Comparison of ENCODE assay signal across 8 cellular contexts in the genomic region with DNA sequence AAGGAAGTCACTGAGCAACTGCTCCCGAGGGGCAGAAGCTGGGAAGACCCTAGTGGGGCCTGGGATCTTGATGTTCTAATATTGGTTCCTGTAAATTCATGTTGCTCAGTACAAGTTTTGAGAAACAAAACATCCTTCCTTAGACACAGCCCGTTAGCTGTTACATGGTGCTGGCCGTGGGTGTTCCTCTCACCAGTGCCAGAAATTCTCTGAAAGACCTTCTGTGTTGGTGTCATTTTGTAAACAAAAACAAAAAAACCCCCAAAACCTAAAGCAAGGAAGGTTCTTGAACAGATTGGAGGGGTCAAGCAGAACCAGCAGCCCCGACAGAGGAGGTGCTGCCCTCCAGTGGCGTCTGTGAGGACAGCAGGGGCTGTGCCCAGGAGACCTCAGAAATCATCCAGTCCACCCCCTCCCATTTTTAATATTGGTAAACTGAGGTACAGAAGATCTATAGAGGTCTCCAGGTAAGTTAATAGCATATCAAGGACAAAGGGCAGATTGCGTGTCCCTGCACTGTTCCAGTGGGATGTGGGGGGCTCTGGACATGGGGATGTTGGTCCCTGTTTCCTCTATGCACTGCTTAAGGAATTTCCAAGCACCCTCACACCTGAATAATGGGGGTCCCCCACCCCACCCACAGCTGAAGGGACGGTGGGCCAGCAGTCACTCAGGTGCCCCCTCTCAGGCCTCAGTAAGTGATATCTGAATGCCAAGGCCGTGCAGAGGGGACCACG. TPM values are rescaled to one million over a fixed set of nuclear protein-coding genes. Genes with fewer than 3 reads are reported as not detected.
DNase-seq lines count a peak whose midpoint lies in the region; ATAC-seq and TF ChIP-seq lines count a peak whose summit lies in the region.

No MANE protein-coding gene starts in this region.

- intact Hi-C loops in head of caudate nucleus (cut with DNase I), result loop anchor here (5.0 kb wide), 1 partner anchor 71 kb away; no protein-coding TSS in a partner anchor

- peaks cover 74% of the 10 kb centered on the region for H3K4me1 Mint-ChIP-seq in activated naive CD4-positive, alpha-beta T cell treated with anti-CD3 and anti-CD28 coated beads, Interleukin-2, amount 10 ng/mL, durations not matched to agents 7 days and 5 days
- no peaks in the 10 kb centered on the region for H3K4me1 Mint-ChIP-seq in progenitor cell of endocrine pancreas (ENCODE audit: low read depth)

- peak overlapping the region; percentile 95 for H3K27ac Mint-ChIP-seq in activated naive CD4-positive, alpha-beta T cell treated with anti-CD3 and anti-CD28 coated beads, Interleukin-2, amount 10 ng/mL, durations not matched to agents 7 days and 5 days
- no peak overlapping the region for H3K27ac Mint-ChIP-seq in progenitor cell of endocrine pancreas

- no peaks in the 10 kb centered on the region for H3K36me3 Mint-ChIP-seq in activated naive CD4-positive, alpha-beta T cell treated with anti-CD3 and anti-CD28 coated beads, Interleukin-2, amount 10 ng/mL, durations not matched to agents 7 days and 5 days
- H3K36me3 Mint-ChIP-seq in progenitor cell of endocrine pancreas (ENCODE audit: insufficient read depth), result no peaks in the 10 kb centered on the region

- H3K27me3 Mint-ChIP-seq in activated naive CD4-positive, alpha-beta T cell treated with anti-CD3 and anti-CD28 coated beads, Interleukin-2, amount 10 ng/mL, durations not matched to agents 7 days and 5 days, result no peaks in the 10 kb centered on the region
- no peaks in the 10 kb centered on the region for H3K27me3 Mint-ChIP-seq in progenitor cell of endocrine pancreas

- ATAC-seq in GM19043 (IDR thresholded peaks at IDR 0.05; ENCODE audit: low read depth, unreplicated experiment), result peak; percentile 49
- no peak for ATAC-seq in GM19395 (IDR thresholded peaks at IDR 0.05; ENCODE audit: unreplicated experiment)
- no peak for ATAC-seq in GM19351 (IDR thresholded peaks at IDR 0.05; ENCODE audit: unreplicated experiment)

- H3K9me3 Mint-ChIP-seq in activated naive CD4-positive, alpha-beta T cell treated with anti-CD3 and anti-CD28 coated beads, Interleukin-2, amount 10 ng/mL, durations not matched to agents 7 days and 5 days, result peaks cover 3% of the 10 kb centered on the region
- no peaks in the 10 kb centered on the region for H3K9me3 Mint-ChIP-seq in progenitor cell of endocrine pancreas (ENCODE audit: low read depth)

- TF ChIP-seq CTCF in progenitor cell of endocrine pancreas (IDR thresholded peaks at IDR 0.05; ENCODE audit: unreplicated experiment), result peak; percentile 96

- CTCF ChIA-PET in activated naive CD4-positive, alpha-beta T cell treated with anti-CD3 and anti-CD28 coated beads, Interleukin-2, amount 10 ng/mL, durations not matched to agents 7 days and 5 days (lab: Charles Lee), result interaction anchor here (0.6 to 11.3 kb wide), 23 partner anchors 11 to 128 kb away, joined by 3 to 208 read pairs (median 6); partner anchors contain the start of genes CA6 and ENO1

- peak overlapping the region; percentile 63 for H3K4me3 Mint-ChIP-seq in activated naive CD4-positive, alpha-beta T cell treated with anti-CD3 and anti-CD28 coated beads, Interleukin-2, amount 10 ng/mL, durations not matched to agents 7 days and 5 days
- H3K4me3 Mint-ChIP-seq in progenitor cell of endocrine pancreas (ENCODE audit: low read depth), result no peak overlapping the region

- DNase-seq in AG08395 (ENCODE audit: low spot score) (peak; percentile 67), SHP77 treated with DMSO at 0.1 percent for 48 hours (lab: John Stamatoyannopoulos, UW) (peak; percentile 6), head of caudate nucleus (peak; percentile 51 to 93 (median 82)), progenitor cell of endocrine pancreas (ENCODE audit: low spot score, unreplicated experiment) (peak; percentile 55)
- DNase-seq in activated naive CD4-positive, alpha-beta T cell treated with anti-CD3 and anti-CD28 coated beads, Interleukin-2, amount 10 ng/mL, durations not matched to agents 7 days and 5 days, result peak; percentile 80

RNA-seq across cellular contexts. Expression of gene SLC2A7, which starts 38.2 kb away (rescaled TPM):
- total RNA-seq in progenitor cell of endocrine pancreas, result not detected in 2 replicates

RNA-seq across cellular contexts. Expression of gene CA6, which starts 42.4 kb away (rescaled TPM):
- total RNA-seq in progenitor cell of endocrine pancreas, result not detected in 2 replicates

Comparison
In these comparisons a context has a peak if more than half of its experiments do, and no peak if none do; other contexts are left out.
1. DNase-seq: peak in every context shown above with its lines; median percentile 82 in head of caudate nucleus; 80 in activated naive CD4-positive, alpha-beta T cell treated with anti-CD3 and anti-CD28 coated beads, Interleukin-2, amount 10 ng/mL, durations not matched to agents 7 days and 5 days; 67 in AG08395; 55 in progenitor cell of endocrine pancreas; 6 in SHP77 treated with DMSO at 0.1 percent for 48 hours.